Comparison of ENCODE assay signal across 10 cellular contexts in genomic region chr9:109499061-109499630, GRCh38. TPM values are rescaled to one million over a fixed set of nuclear protein-coding genes. Genes with fewer than 3 reads are reported as not detected.
A peak's percentile ranks its signal among the peaks of the same experiment; 100 is the strongest.
DNase-seq lines count a peak whose midpoint lies in the region; ATAC-seq, FAIRE-seq and TF ChIP-seq lines count a peak whose summit lies in the region.
"Had no signal": no experiment of that assay in that cellular context is flagged by ENCODE, and none has a peak within 500 bp of the region (broad histone marks: within the 10 kb centered on the region; RNA-seq: fewer than 3 reads in every experiment).

No MANE protein-coding gene starts in this region.

- DNase-seq in IMR-90 (no peak), astrocyte of the cerebellum (ENCODE audit: low read depth) (no peak), keratinocyte (ENCODE audit: low read depth, low spot score) (no peak), NCI-H510A treated with DMSO at 0.1 percent for 48 hours (lab: John Stamatoyannopoulos, UW) (no peak), NCI-H524 (lab: John Stamatoyannopoulos, UW) (no peak), CD14-positive monocyte (ENCODE audit: low spot score) (no peak)
- DNase-seq: NCI-H524 treated with DMSO at 0.1 percent for 48 hours had no signal

- peaks cover 67 to 91% (median 83%) of the 10 kb centered on the region in 3 donors for H3K27me3 Mint-ChIP-seq in CD14-positive monocyte (ENCODE audit: low read depth in 3 of 3)

- H4K8ac ChIP-seq in IMR-90 (ENCODE audit: low read depth in 2 of 2, low read length in 2 of 2): no peak overlapping the region; a peak in 1 of 4 replicates

- H3K18ac ChIP-seq in IMR-90 (ENCODE audit: low read depth, low read length): no peak overlapping the region

- dilution Hi-C loops in IMR-90 (cut with HindIII; ENCODE audit: low sequenced_read_pairs, unreplicated experiment) (no loop called here), keratinocyte (cut with MboI; ENCODE audit: extremely low pct_ligation_motif_present, low sequenced_read_pairs) (no loop called here)

- H3K27ac ChIP-seq in IMR-90 (ENCODE audit: insufficient read depth, low read length) (no peak overlapping the region), keratinocyte (ENCODE audit: control insufficient read depth, insufficient read depth, low read length) (peak overlapping the region; percentile 29), skin epidermis (peak overlapping the region in 16 of 21 experiments; percentile 3 to 69 (median 44))
- H3K27ac ChIP-seq: HL-60 had no signal

- no peak overlapping the region for H3K27ac Mint-ChIP-seq in CD14-positive monocyte

- no peak overlapping the region for H4K91ac ChIP-seq in IMR-90 (ENCODE audit: insufficient read depth, low read depth, low read length)

- H3K27me3 ChIP-seq in IMR-90 (ENCODE audit: control insufficient read depth, insufficient read depth, low read length) (peaks cover 61% of the 10 kb centered on the region), keratinocyte (ENCODE audit: control insufficient read depth, extremely low read depth, insufficient read depth, low read length) (peaks cover 5% of the 10 kb centered on the region)

- H3K36me3 Mint-ChIP-seq in CD14-positive monocyte: peaks cover 0 to 8% of the 10 kb centered on the region in 2 donors

- peaks cover 2% of the 10 kb centered on the region; the same call in 1 of the 2 replicates for H3K9me3 ChIP-seq in IMR-90 (ENCODE audit: control insufficient read depth, insufficient read depth, low read length)
- no peaks in the 10 kb centered on the region for H3K9me3 ChIP-seq in keratinocyte (ENCODE audit: control insufficient read depth, low read depth, low read length)

- peaks cover 0 to 20% (median 5%) of the 10 kb centered on the region in 7 donors for H3K9me3 Mint-ChIP-seq in CD14-positive monocyte

- peak overlapping the region; percentile 47; the same call in 1 of the 2 replicates for H3K23ac ChIP-seq in IMR-90 (ENCODE audit: low read depth, low read length)

- no peak overlapping the region for H2BK5ac ChIP-seq in IMR-90 (ENCODE audit: low read depth, low read length, poor library complexity, severe bottlenecking)

- H2AK9ac ChIP-seq in IMR-90 (replicated peaks; ENCODE audit: low read depth, low read length, poor library complexity): no peak overlapping the region

- peak overlapping the region in 1 of 2 donors; percentile 84 for H3K4me3 Mint-ChIP-seq in CD14-positive monocyte

- in situ Hi-C loops in IMR-90 (cut with MboI; ENCODE audit: low sequenced_read_pairs): no loop called here
- in situ Hi-C loops in astrocyte of the cerebellum (cut with HindIII; ENCODE audit: low sequenced_read_pairs): no loop called here

- no peak for TF ChIP-seq POLR2A in IMR-90 (IDR thresholded peaks at IDR 0.05; ENCODE audit: low read depth, low read length)

- POLR2A ChIA-PET in IMR-90 (lab: Charles Lee; ENCODE audit: unreplicated experiment): no interaction called here

- H2BK15ac ChIP-seq in IMR-90 (ENCODE audit: low read depth, low read length): no peak overlapping the region

- H4K20me1 ChIP-seq in IMR-90 (ENCODE audit: insufficient read depth, low read length): no peaks in the 10 kb centered on the region
- H4K20me1 ChIP-seq in keratinocyte (ENCODE audit: control insufficient read depth, extremely low read depth, insufficient read depth, low read length): no peaks in the 10 kb centered on the region

- TF ChIP-seq RAD21 in IMR-90 (IDR thresholded peaks at IDR 0.05; ENCODE audit: low read length): no peak

- no peak overlapping the region for H3K4ac ChIP-seq in IMR-90 (ENCODE audit: low read depth, low read length)

- H3K9ac ChIP-seq in IMR-90 (ENCODE audit: low read depth, low read length): 0 out of 2 replicates have a peak overlapping the region, but pooled peaks have one; percentile 9
- peak overlapping the region; percentile 62 for H3K9ac ChIP-seq in keratinocyte (ENCODE audit: control insufficient read depth, extremely low read depth, insufficient read depth, low read length)

- no peak overlapping the region for H3K56ac ChIP-seq in IMR-90 (ENCODE audit: extremely low read depth, insufficient read depth, low read length)

- H2BK20ac ChIP-seq in IMR-90 (ENCODE audit: low read depth, low read length): no peak overlapping the region

- H4K5ac ChIP-seq in IMR-90 (ENCODE audit: low read depth, low read length): no peak overlapping the region

- no peak for TF ChIP-seq CTCF in IMR-90 (conservative IDR thresholded peaks at IDR 0.05; ENCODE audit: low read depth, low read length)
- no peak for TF ChIP-seq CTCF in astrocyte of the cerebellum (IDR thresholded peaks at IDR 0.05; ENCODE audit: low read depth, low read length, missing control alignments)
- no peak for TF ChIP-seq CTCF in keratinocyte (optimal IDR thresholded peaks at IDR 0.05 in 1 of 3, IDR thresholded peaks at IDR 0.05 in 1 of 3, conservative IDR thresholded peaks at IDR 0.05 in 1 of 3; ENCODE audit: extremely low read depth in 1 of 3, insufficient read depth in 2 of 3, low read length in 3 of 3)
- no peak for TF ChIP-seq CTCF in CD14-positive monocyte (IDR thresholded peaks at IDR 0.05)

- peaks cover 4% of the 10 kb centered on the region; the same call in 1 of the 2 replicates for H3K9me1 ChIP-seq in IMR-90 (ENCODE audit: insufficient read depth, low read length)
- peaks cover 3% of the 10 kb centered on the region for H3K9me1 ChIP-seq in keratinocyte (ENCODE audit: control insufficient read depth, extremely low read depth, insufficient read depth, low read length)

- H2AK5ac ChIP-seq in IMR-90 (ENCODE audit: low read depth, low read length): no peak overlapping the region

- H3K36me3 ChIP-seq in IMR-90 (ENCODE audit: control insufficient read depth, insufficient read depth, low read length) (no peaks in the 10 kb centered on the region), keratinocyte (ENCODE audit: control insufficient read depth in 2 of 2, extremely low read depth in 1 of 2, insufficient read depth in 2 of 2, low read length in 2 of 2) (peaks cover 4 to 12% of the 10 kb centered on the region in 2 experiments)

- ATAC-seq in IMR-90 (ENCODE audit: low read depth) (no peak), GM19455 (IDR thresholded peaks at IDR 0.05; ENCODE audit: unreplicated experiment) (no peak)

- intact Hi-C loops in IMR-90 (cut with micrococcal nuclease) (no loop called here), CD14-positive monocyte (cut with micrococcal nuclease) (no loop called here)

- H3K4me3 ChIP-seq in IMR-90 (ENCODE audit: insufficient read depth, low read depth, low read length): peak overlapping the region; percentile 44
- peak overlapping the region; percentile 25 for H3K4me3 ChIP-seq in astrocyte of the cerebellum (ENCODE audit: low read depth, low read length)
- H3K4me3 ChIP-seq in keratinocyte (ENCODE audit: control insufficient read depth in 2 of 3, extremely low read depth in 1 of 3, insufficient read depth in 2 of 3, low read depth in 1 of 3, low read length in 3 of 3): peak overlapping the region in 2 of 3 experiments; percentile 28 to 62
- H3K4me3 ChIP-seq in skin epidermis: peak overlapping the region; percentile 6 to 53 (median 21)

- CTCF ChIA-PET in IMR-90 (lab: Yijun Ruan, JAX): no interaction called here

- H3K4me2 ChIP-seq in IMR-90 (ENCODE audit: low read depth, low read length) (peak overlapping the region; percentile 63; the same call in 1 of the 2 replicates), keratinocyte (ENCODE audit: control insufficient read depth, extremely low read depth, insufficient read depth, low read depth, low read length) (peak overlapping the region; percentile 43)

- H2BK120ac ChIP-seq in IMR-90 (ENCODE audit: low read depth, low read length): no peak overlapping the region

- no peaks in the 10 kb centered on the region; a peak in 1 of 4 replicates for H3K79me1 ChIP-seq in IMR-90 (ENCODE audit: low read depth in 1 of 2, low read length in 2 of 2)

- no peak overlapping the region; the same call in 1 of the 2 replicates for H3K14ac ChIP-seq in IMR-90 (replicated peaks; ENCODE audit: low read depth, low read length)

- H3K79me2 ChIP-seq in keratinocyte (ENCODE audit: control insufficient read depth, insufficient read depth, low read length): peaks cover 35% of the 10 kb centered on the region

- BruUV-seq in IMR-90 (replicated peaks; lab: Mats Ljungman, UMichigan): no TSS peak

- H3K4me1 ChIP-seq in IMR-90 (ENCODE audit: control insufficient read depth, insufficient read depth, low read length) (no peaks in the 10 kb centered on the region), keratinocyte (ENCODE audit: control insufficient read depth, extremely low read depth, insufficient read depth, low read length) (peaks cover 30% of the 10 kb centered on the region)

- peak overlapping the region; percentile 81 for H2AFZ ChIP-seq in IMR-90 (replicated peaks; ENCODE audit: low read length, poor library complexity)
- peak overlapping the region; percentile 84 for H2AFZ ChIP-seq in keratinocyte (ENCODE audit: control insufficient read depth, low read length)

- H3K4me1 Mint-ChIP-seq in CD14-positive monocyte: peaks cover 4% of the 10 kb centered on the region

- FAIRE-seq in keratinocyte (lab: Jason Lieb, UNC): no peak

- 26% methylated on average over 3 of the region's 14 CpGs; no CpG with 5 or more reads in 1 of the 2 experiments for WGBS in IMR-90 (ENCODE audit: extremely low coverage in 2 of 2, insufficient read length in 1 of 2), 2 experiments

TF ChIP-seq in IMR-90, 13 proteins besides CTCF, POLR2A, EP300 and RAD21 (continues in another document):
- TF ChIP-seq RFX5 (IDR thresholded peaks at IDR 0.05; ENCODE audit: low read depth, low read length) (no peak), FOS (IDR thresholded peaks at IDR 0.05; ENCODE audit: low read depth, low read length) (no peak), BHLHE40 (IDR thresholded peaks at IDR 0.05; ENCODE audit: low read depth, low read length) (no peak), CHD1 (IDR thresholded peaks at IDR 0.05; ENCODE audit: low read depth, low read length) (no peak), CEBPB (IDR thresholded peaks at IDR 0.05; ENCODE audit: low read depth, low read length) (no peak)

RNA-seq across cellular contexts. Expression of gene PTPN3, which starts 1.0 kb away (rescaled TPM):
- total RNA-seq in IMR-90 (2012; rRNA removed): 0.72 and 0.83 TPM in 2 replicates
- polyA plus RNA-seq in IMR-90 (2012; rRNA removed) (0.79 and 0.89 TPM in 2 replicates), keratinocyte (15.9 to 20.6 TPM (median 19.9 TPM) in 3 replicates), CD14-positive monocyte (not detected)
- polyA plus RNA-seq in IMR-90 (2012; cell fraction: cytosol; rRNA removed): 0.27 and 0.34 TPM in 2 replicates
- polyA plus RNA-seq in IMR-90 (2012; cell fraction: nucleus; rRNA removed; ENCODE audit: low replicate concordance): 0.85 and 1.8 TPM in 2 replicates
- 8.3 TPM for polyA plus RNA-seq in keratinocyte (2011; ENCODE audit: low read depth)
- 15.4 and 21.3 TPM in 2 replicates for polyA plus RNA-seq in keratinocyte (2011; cell fraction: cytosol; rRNA removed)
- 34.5 and 35.5 TPM in 2 replicates for polyA plus RNA-seq in keratinocyte (2011; cell fraction: nucleus; rRNA removed)
- polyA plus RNA-seq in keratinocyte (2012; ENCODE audit: low replicate concordance): 13.4 and 15.9 TPM in 2 replicates
- 24.3 to 36.2 TPM (median 33.0 TPM) in 3 replicates for polyA minus RNA-seq in keratinocyte
- 17.8 TPM for polyA minus RNA-seq in keratinocyte (2011; cell fraction: cytosol; rRNA and poly(A)+ RNA removed)
- 23.1 and 35.5 TPM in 2 replicates for polyA minus RNA-seq in keratinocyte (2011; cell fraction: nucleus; rRNA and poly(A)+ RNA removed)
